Comparison of ENCODE assay signal across 30 cellular contexts in the genomic region with DNA sequence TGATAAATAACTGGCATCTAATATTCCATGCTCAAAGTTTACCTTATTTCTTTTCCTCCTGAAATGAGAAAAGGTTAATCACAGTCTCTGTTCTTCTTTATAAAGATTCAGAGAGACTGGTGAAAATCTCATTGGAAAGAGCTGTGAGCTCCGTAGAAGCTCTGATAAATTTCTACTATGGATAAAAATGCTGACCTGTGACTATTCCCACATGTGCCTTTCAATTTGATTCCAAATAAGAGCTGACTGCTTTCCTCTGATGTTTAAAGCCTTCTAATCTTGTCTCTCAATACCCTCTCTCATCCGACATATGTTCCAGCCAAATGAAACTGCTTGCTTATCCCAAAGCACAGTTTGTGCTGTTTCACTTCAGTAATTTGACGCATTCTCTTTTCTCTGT.
"Had no signal": no experiment of that assay in that cellular context is flagged by ENCODE, and none has a peak within 500 bp of the region (broad histone marks: within the 10 kb centered on the region; RNA-seq: fewer than 3 reads in every experiment).

No MANE protein-coding gene starts in this region.

- H3K36me3 ChIP-seq: ascending aorta, MG63, Peyer's patch, SJCRH30 had no signal

- H3K4me2 ChIP-seq: SK-N-SH had no signal

- H3K36me3 Mint-ChIP-seq: activated CD4-positive, alpha-beta memory T cell treated with anti-CD3 and anti-CD28 coated beads for 36 hours; activated naive CD4-positive, alpha-beta T cell treated with anti-CD3 and anti-CD28 coated beads, Interleukin-2, amount 50 U/mL, for 72 hours had no signal

- H3K27me3 ChIP-seq: ascending aorta, body of pancreas, MG63, Peyer's patch, SJCRH30 had no signal

- H3K9me3 Mint-ChIP-seq: activated CD4-positive, alpha-beta memory T cell treated with anti-CD3 and anti-CD28 coated beads for 36 hours; activated naive CD8-positive, alpha-beta T cell treated with anti-CD3 and anti-CD28 coated beads, Interleukin-2, amount 50 U/mL, for 24 hours; activated T-cell treated with anti-CD3 and anti-CD28 coated beads, Interleukin-2, amount 50 U/mL, for 4 hours; central memory CD8-positive, alpha-beta T cell; T-helper 2 cell treated with Interferon-gamma antibody and Interleukin-4, amounts not matched to agents 5 μg/mL and 100 μg/mL, for 36 hours had no signal

- ATAC-seq: activated naive CD4-positive, alpha-beta T cell treated with anti-CD3 and anti-CD28 coated beads, Interleukin-2, amount 50 U/mL, for 72 hours; activated naive CD8-positive, alpha-beta T cell treated with anti-CD3 and anti-CD28 coated beads, Interleukin-2, amount 50 U/mL, for 24 hours; activated T-cell treated with anti-CD3 and anti-CD28 coated beads, Interleukin-2, amount 50 U/mL, for 4 hours; body of pancreas; WTC11 had no signal

- H3K4me3 ChIP-seq: ascending aorta, body of pancreas, MG63, Peyer's patch, SJCRH30 had no signal

- H3K9ac ChIP-seq: SK-N-SH had no signal

- H3K4me1 Mint-ChIP-seq: activated naive CD8-positive, alpha-beta T cell treated with anti-CD3 and anti-CD28 coated beads, Interleukin-2, amount 50 U/mL, for 24 hours; central memory CD8-positive, alpha-beta T cell; WTC11 had no signal

- H3K27ac Mint-ChIP-seq: activated CD4-positive, alpha-beta memory T cell treated with anti-CD3 and anti-CD28 coated beads for 36 hours; activated naive CD4-positive, alpha-beta T cell treated with anti-CD3 and anti-CD28 coated beads, Interleukin-2, amount 50 U/mL, for 72 hours; activated naive CD8-positive, alpha-beta T cell treated with anti-CD3 and anti-CD28 coated beads, Interleukin-2, amount 50 U/mL, for 24 hours; T-helper 2 cell treated with Interferon-gamma antibody and Interleukin-4, amounts not matched to agents 5 μg/mL and 100 μg/mL, for 36 hours; WTC11 had no signal

- H3K4me1 ChIP-seq: ascending aorta, body of pancreas, Peyer's patch, SJCRH30 had no signal

- H3K4me3 Mint-ChIP-seq: activated CD4-positive, alpha-beta memory T cell treated with anti-CD3 and anti-CD28 coated beads for 36 hours; activated naive CD8-positive, alpha-beta T cell treated with anti-CD3 and anti-CD28 coated beads, Interleukin-2, amount 50 U/mL, for 24 hours; activated T-cell treated with anti-CD3 and anti-CD28 coated beads, Interleukin-2, amount 50 U/mL, for 4 hours; central memory CD8-positive, alpha-beta T cell; T-helper 2 cell treated with Interferon-gamma antibody and Interleukin-4, amounts not matched to agents 5 μg/mL and 100 μg/mL, for 36 hours; WTC11 had no signal

- DNase-seq: activated CD4-positive, alpha-beta memory T cell treated with anti-CD3 and anti-CD28 coated beads for 36 hours; activated CD4-positive, alpha-beta T cell treated with anti-CD3 and anti-CD28 coated beads for 48 hours; activated CD4-positive, CD25-positive, alpha-beta regulatory T cell treated with anti-CD3 and anti-CD28 coated beads, Interleukin-2, amount 50 U/mL, for 72 hours; activated CD8-positive, alpha-beta memory T cell treated with anti-CD3 and anti-CD28 coated beads for 24 hours; activated effector memory CD4-positive, alpha-beta T cell treated with anti-CD3 and anti-CD28 coated beads, Interleukin-2, amount 50 U/mL, for 16 hours; activated naive CD4-positive, alpha-beta T cell treated with Interleukin-2 at 50 U/mL for 16 hours; activated naive CD8-positive, alpha-beta T cell treated with anti-CD3 and anti-CD28 coated beads, Interleukin-2, amount 50 U/mL, for 24 hours; activated T-cell treated with anti-CD3 and anti-CD28 coated beads, Interleukin-2, amount 50 U/mL, for 4 hours; amniotic stem cell; body of pancreas; MG63; NCI-H1105 treated with DMSO at 0.1 percent for 48 hours; NCI-H146; NCI-H187 treated with DMSO at 0.1 percent for 48 hours; NCI-H2081 treated with DMSO at 0.1 percent for 48 hours; NCI-H446; NCI-H526; NCI-H774; NK-92 treated with Interleukin-12 subunit alpha and Interleukin-12 subunit beta, amount 100 ng/mL, for 24 hours; OCI-M1; Peyer's patch; Right ventricle myocardium superior; SJCRH30; SK-N-SH had no signal

- H3K27ac ChIP-seq: ascending aorta, body of pancreas, Peyer's patch, RWPE1, SJCRH30 had no signal

- H3K9me3 ChIP-seq: ascending aorta, Peyer's patch, SJCRH30 had no signal
